Comparison of ENCODE assay signal across 23 cellular contexts in genomic region chr20:18541741-18542140, GRCh38. TPM values are rescaled to one million over a fixed set of nuclear protein-coding genes. Genes with fewer than 3 reads are reported as not detected.
A peak's percentile ranks its signal among the peaks of the same experiment; 100 is the strongest.
DNase-seq lines count a peak whose midpoint lies in the region; ATAC-seq, FAIRE-seq and TF ChIP-seq lines count a peak whose summit lies in the region.
"Had no signal": no experiment of that assay in that cellular context is flagged by ENCODE, and none has a peak within 500 bp of the region (broad histone marks: within the 10 kb centered on the region; RNA-seq: fewer than 3 reads in every experiment).

No MANE protein-coding gene starts in this region.

- no peak overlapping the region for H2AFZ ChIP-seq in astrocyte (ENCODE audit: low read depth, low read length)

- no peaks in the 10 kb centered on the region for H3K9me3 Mint-ChIP-seq in activated naive CD8-positive, alpha-beta T cell treated with anti-CD3 and anti-CD28 coated beads, Interleukin-2, amount 50 U/mL, for 24 hours
- no peaks in the 10 kb centered on the region for H3K9me3 Mint-ChIP-seq in activated naive CD8-positive, alpha-beta T cell treated with anti-CD3 and anti-CD28 coated beads for 36 hours
- no peaks in the 10 kb centered on the region for H3K9me3 Mint-ChIP-seq in astrocyte (ENCODE audit: unreplicated experiment)
- H3K9me3 Mint-ChIP-seq in activated T-cell treated with anti-CD3 and anti-CD28 coated beads, Interleukin-2, amount 50 U/mL, for 24 hours: no peaks in the 10 kb centered on the region

- H3K4me1 Mint-ChIP-seq in activated naive CD8-positive, alpha-beta T cell treated with anti-CD3 and anti-CD28 coated beads, Interleukin-2, amount 50 U/mL, for 24 hours: no peaks in the 10 kb centered on the region
- peaks cover 3% of the 10 kb centered on the region for H3K4me1 Mint-ChIP-seq in activated naive CD8-positive, alpha-beta T cell treated with anti-CD3 and anti-CD28 coated beads for 36 hours
- H3K4me1 Mint-ChIP-seq in astrocyte (ENCODE audit: low read depth, unreplicated experiment): peaks cover 6% of the 10 kb centered on the region
- peaks cover 1% of the 10 kb centered on the region for H3K4me1 Mint-ChIP-seq in activated T-cell treated with anti-CD3 and anti-CD28 coated beads, Interleukin-2, amount 50 U/mL, for 24 hours (ENCODE audit: low read depth)
- H3K4me1 Mint-ChIP-seq: B cell had no signal

- no peak for TF ChIP-seq CTCF in astrocyte (IDR thresholded peaks at IDR 0.05; ENCODE audit: insufficient read depth, low read depth, low read length)

- peak overlapping the region; percentile 8 for H3K27ac Mint-ChIP-seq in activated naive CD8-positive, alpha-beta T cell treated with anti-CD3 and anti-CD28 coated beads, Interleukin-2, amount 50 U/mL, for 24 hours
- H3K27ac Mint-ChIP-seq in activated naive CD8-positive, alpha-beta T cell treated with anti-CD3 and anti-CD28 coated beads for 36 hours: no peak overlapping the region
- H3K27ac Mint-ChIP-seq in astrocyte (ENCODE audit: unreplicated experiment): no peak overlapping the region
- H3K27ac Mint-ChIP-seq in activated T-cell treated with anti-CD3 and anti-CD28 coated beads, Interleukin-2, amount 50 U/mL, for 24 hours: no peak overlapping the region
- H3K27ac Mint-ChIP-seq: activated naive CD8-positive, alpha-beta T cell; B cell; T-helper 2 cell treated with Interferon-gamma antibody and Interleukin-4, amounts not matched to agents 5 μg/mL and 100 μg/mL, for 36 hours had no signal

- no peak for DNase-seq in activated naive CD8-positive, alpha-beta T cell treated with anti-CD3 and anti-CD28 coated beads, Interleukin-2, amount 50 U/mL, for 24 hours
- DNase-seq in activated naive CD8-positive, alpha-beta T cell treated with anti-CD3 and anti-CD28 coated beads for 36 hours: no peak
- no peak for DNase-seq in astrocyte (ENCODE audit: low read depth)
- peak; percentile 22 for DNase-seq in iris pigment epithelial cell (ENCODE audit: low read depth)
- DNase-seq in stromal cell of bone marrow (ENCODE audit: low read depth): peak; percentile 38
- DNase-seq in activated T-cell treated with anti-CD3 and anti-CD28 coated beads, Interleukin-2, amount 50 U/mL, for 24 hours: no peak
- no peak for DNase-seq in amygdala (lab: John Stamatoyannopoulos, UW)
- no peak for DNase-seq in T-helper 9 cell
- DNase-seq: 8988T; activated CD4-positive, alpha-beta T cell treated with anti-CD3 and anti-CD28 coated beads, Interleukin-2, amount 50 U/mL, for 1 hour; DMS53; glutamatergic neuron; MV-4-11; NCI-H1694; NCI-H526; substantia nigra; upper lobe of right lung had no signal

- no peak for ATAC-seq in activated naive CD8-positive, alpha-beta T cell treated with anti-CD3 and anti-CD28 coated beads, Interleukin-2, amount 50 U/mL, for 24 hours
- ATAC-seq: GM12878, upper lobe of right lung had no signal

- no peaks in the 10 kb centered on the region for H3K9me3 ChIP-seq in astrocyte (ENCODE audit: insufficient read depth, low read depth, low read length)
- H3K9me3 ChIP-seq: prostate gland, upper lobe of right lung had no signal

- H3K36me3 ChIP-seq in astrocyte (ENCODE audit: insufficient read depth, low read length): peaks cover 20% of the 10 kb centered on the region

- no peak overlapping the region for H3K9ac ChIP-seq in astrocyte (ENCODE audit: low read length)

- H3K4me3 ChIP-seq in astrocyte (ENCODE audit: insufficient read depth, low read depth, low read length): no peak overlapping the region
- H3K4me3 ChIP-seq: GM12878, prostate gland, upper lobe of right lung had no signal

- H3K27ac ChIP-seq in astrocyte (ENCODE audit: low read depth, low read length): peak overlapping the region; percentile 13
- H3K27ac ChIP-seq: prostate gland, upper lobe of right lung had no signal

- no peaks in the 10 kb centered on the region for H3K27me3 Mint-ChIP-seq in activated naive CD8-positive, alpha-beta T cell treated with anti-CD3 and anti-CD28 coated beads, Interleukin-2, amount 50 U/mL, for 24 hours
- H3K27me3 Mint-ChIP-seq in activated naive CD8-positive, alpha-beta T cell treated with anti-CD3 and anti-CD28 coated beads for 36 hours: no peaks in the 10 kb centered on the region
- no peaks in the 10 kb centered on the region for H3K27me3 Mint-ChIP-seq in astrocyte (ENCODE audit: low read depth, unreplicated experiment)
- no peaks in the 10 kb centered on the region for H3K27me3 Mint-ChIP-seq in activated T-cell treated with anti-CD3 and anti-CD28 coated beads, Interleukin-2, amount 50 U/mL, for 24 hours
- H3K27me3 Mint-ChIP-seq: activated naive CD8-positive, alpha-beta T cell; B cell had no signal

- no peaks in the 10 kb centered on the region for H3K79me2 ChIP-seq in astrocyte (ENCODE audit: insufficient read depth, low read length)

- H3K4me1 ChIP-seq in astrocyte (ENCODE audit: insufficient read depth, low read length): peaks cover 7% of the 10 kb centered on the region
- H3K4me1 ChIP-seq: prostate gland, upper lobe of right lung had no signal

- H3K27me3 ChIP-seq in astrocyte (ENCODE audit: insufficient read depth, low read length): no peaks in the 10 kb centered on the region
- H3K27me3 ChIP-seq: upper lobe of right lung had no signal

- FAIRE-seq in astrocyte (lab: Jason Lieb, UNC): peak; percentile 5
- FAIRE-seq: GM12878, H1 had no signal

- peak overlapping the region; percentile 17 for H3K4me2 ChIP-seq in astrocyte (ENCODE audit: low read length)

- H3K4me3 Mint-ChIP-seq in activated naive CD8-positive, alpha-beta T cell treated with anti-CD3 and anti-CD28 coated beads, Interleukin-2, amount 50 U/mL, for 24 hours: no peak overlapping the region
- H3K4me3 Mint-ChIP-seq in activated naive CD8-positive, alpha-beta T cell treated with anti-CD3 and anti-CD28 coated beads for 36 hours: no peak overlapping the region
- H3K4me3 Mint-ChIP-seq in astrocyte (ENCODE audit: unreplicated experiment): no peak overlapping the region
- H3K4me3 Mint-ChIP-seq in activated T-cell treated with anti-CD3 and anti-CD28 coated beads, Interleukin-2, amount 50 U/mL, for 24 hours: no peak overlapping the region
- H3K4me3 Mint-ChIP-seq: activated naive CD8-positive, alpha-beta T cell; B cell; T-helper 2 cell treated with Interferon-gamma antibody and Interleukin-4, amounts not matched to agents 5 μg/mL and 100 μg/mL, for 36 hours had no signal

- no peaks in the 10 kb centered on the region for H4K20me1 ChIP-seq in astrocyte (ENCODE audit: insufficient read depth, low read length)

- peaks cover 53% of the 10 kb centered on the region for H3K36me3 Mint-ChIP-seq in activated naive CD8-positive, alpha-beta T cell treated with anti-CD3 and anti-CD28 coated beads, Interleukin-2, amount 50 U/mL, for 24 hours (ENCODE audit: low read depth)
- peaks cover 29% of the 10 kb centered on the region for H3K36me3 Mint-ChIP-seq in activated naive CD8-positive, alpha-beta T cell treated with anti-CD3 and anti-CD28 coated beads for 36 hours
- peaks cover 21% of the 10 kb centered on the region for H3K36me3 Mint-ChIP-seq in astrocyte (ENCODE audit: low read depth, unreplicated experiment)
- peaks cover 85% of the 10 kb centered on the region for H3K36me3 Mint-ChIP-seq in activated T-cell treated with anti-CD3 and anti-CD28 coated beads, Interleukin-2, amount 50 U/mL, for 24 hours (ENCODE audit: low read depth)

RNA-seq across cellular contexts. Expression of gene SMIM26, which starts 25.5 kb away (rescaled TPM):
- 10 to 100 TPM; 53.7 to 61.1 TPM for total RNA-seq in activated naive CD8-positive, alpha-beta T cell treated with anti-CD3 and anti-CD28 coated beads for 36 hours
- 51.3 and 56.9 TPM in 2 replicates for total RNA-seq in astrocyte

RNA-seq across cellular contexts. Expression of gene SEC23B, which starts 34.0 kb away (rescaled TPM):
- total RNA-seq in activated naive CD8-positive, alpha-beta T cell treated with anti-CD3 and anti-CD28 coated beads for 36 hours: 10 to 100 TPM; 81.9 to 92.0 TPM
- 61.5 and 66.4 TPM in 2 replicates for total RNA-seq in astrocyte

RNA-seq across cellular contexts. Expression of gene RBBP9, which starts 44.7 kb away (rescaled TPM):
- 10 to 100 TPM; 17.9 to 18.3 TPM for total RNA-seq in activated naive CD8-positive, alpha-beta T cell treated with anti-CD3 and anti-CD28 coated beads for 36 hours
- total RNA-seq in astrocyte: 12.8 and 14.4 TPM in 2 replicates

RNA-seq across cellular contexts. Expression of gene DTD1, which starts 46.1 kb away (rescaled TPM):
- total RNA-seq in activated naive CD8-positive, alpha-beta T cell treated with anti-CD3 and anti-CD28 coated beads for 36 hours: 10 to 100 TPM; 48.4 to 52.5 TPM
- total RNA-seq in astrocyte: 38.1 and 40.5 TPM in 2 replicates

Comparison
In these comparisons a context has a peak if more than half of its experiments do, and no peak if none do; other contexts are left out.
1. DNase-seq: peak in iris pigment epithelial cell (single experiment) and stromal cell of bone marrow (single experiment); none in activated naive CD8-positive, alpha-beta T cell treated with anti-CD3 and anti-CD28 coated beads, Interleukin-2, amount 50 U/mL, for 24 hours (single experiment), activated naive CD8-positive, alpha-beta T cell treated with anti-CD3 and anti-CD28 coated beads for 36 hours (single experiment), astrocyte (single experiment), activated T-cell treated with anti-CD3 and anti-CD28 coated beads, Interleukin-2, amount 50 U/mL, for 24 hours (single experiment), amygdala (0 of 56) and T-helper 9 cell (single experiment).